In the genomic region with DNA sequence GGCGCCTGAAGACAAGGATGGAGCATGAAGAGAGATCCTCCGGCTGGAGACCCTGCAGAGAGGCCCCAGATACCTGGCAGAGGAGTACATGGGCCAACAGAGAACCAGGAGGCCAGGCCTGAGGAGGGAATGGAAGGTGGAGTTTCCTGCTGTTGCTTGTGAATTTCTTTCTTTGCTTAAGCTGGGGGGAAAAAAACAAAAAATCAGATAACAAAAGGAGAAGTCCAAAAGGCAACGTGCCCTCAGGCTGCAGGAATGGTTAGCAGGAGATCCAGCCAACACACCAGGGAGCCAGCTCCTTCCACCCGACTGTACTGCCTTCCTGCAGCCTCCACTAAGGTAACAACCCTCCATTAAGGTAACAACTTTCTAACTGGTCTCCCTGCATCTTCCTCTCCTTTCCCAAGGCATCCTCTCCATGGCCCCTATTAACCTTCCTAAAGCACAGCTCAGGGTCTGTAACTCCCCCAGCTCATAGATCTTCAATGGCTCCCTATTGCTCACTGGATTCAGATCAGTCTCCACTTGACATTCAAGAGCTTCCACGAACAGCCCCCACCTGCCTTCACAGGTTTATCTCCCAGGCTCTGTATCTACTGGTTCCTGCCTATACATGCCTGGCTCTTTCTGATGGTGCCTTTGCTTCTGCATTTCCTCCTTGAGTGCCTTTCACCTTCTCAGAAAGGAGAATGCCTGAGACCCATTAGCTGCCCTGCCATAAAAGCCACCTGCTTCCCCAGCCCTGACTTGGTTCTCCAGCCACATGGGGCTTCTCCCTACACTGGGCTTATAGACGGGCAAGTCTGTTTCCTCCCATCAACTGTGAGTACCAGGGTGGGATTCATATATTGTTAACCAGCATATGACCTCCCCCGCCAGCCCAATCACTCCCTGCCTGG, we compare ENCODE assay signal across 15 cellular contexts. TPM values are rescaled to one million over a fixed set of nuclear protein-coding genes. Genes with fewer than 3 reads are reported as not detected.
DNase-seq lines count a peak whose midpoint lies in the region; ATAC-seq and TF ChIP-seq lines count a peak whose summit lies in the region.
"Had no signal": no experiment of that assay in that cellular context is flagged by ENCODE, and none has a peak within 500 bp of the region (broad histone marks: within the 10 kb centered on the region; RNA-seq: fewer than 3 reads in every experiment).

No MANE protein-coding gene starts in this region.

- peaks cover 3% of the 10 kb centered on the region for H3K9me3 Mint-ChIP-seq in activated naive CD8-positive, alpha-beta T cell treated with anti-CD3 and anti-CD28 coated beads, Interleukin-2, amount 10 ng/mL, durations not matched to agents 7 days and 5 days
- peaks cover 1% of the 10 kb centered on the region for H3K9me3 Mint-ChIP-seq in activated naive CD8-positive, alpha-beta T cell treated with anti-CD3 and anti-CD28 coated beads for 36 hours
- no peaks in the 10 kb centered on the region for H3K9me3 Mint-ChIP-seq in endothelial cell (ENCODE audit: unreplicated experiment)

- no peaks in the 10 kb centered on the region for H3K27me3 ChIP-seq in NT2/D1 (ENCODE audit: insufficient read depth, insufficient read length)

- no peak for TF ChIP-seq CTCF in endothelial cell (IDR thresholded peaks at IDR 0.05; ENCODE audit: unreplicated experiment)

- DNase-seq in activated naive CD8-positive, alpha-beta T cell treated with anti-CD3 and anti-CD28 coated beads, Interleukin-2, amount 10 ng/mL, durations not matched to agents 7 days and 5 days: no peak
- DNase-seq in activated naive CD8-positive, alpha-beta T cell treated with anti-CD3 and anti-CD28 coated beads for 36 hours: no peak
- DNase-seq in NT2/D1 (ENCODE audit: low read depth, low spot score): no peak
- DNase-seq in endothelial cell (ENCODE audit: low spot score): no peak
- DNase-seq in activated effector memory CD4-positive, alpha-beta T cell treated with Interleukin-2 at 50 U/mL for 16 hours: no peak
- DNase-seq in DMS53 treated with DMSO at 0.1 percent for 48 hours (lab: John Stamatoyannopoulos, UW; ENCODE audit: unreplicated experiment): no peak
- DNase-seq: activated CD8-positive, alpha-beta T cell treated with anti-CD3 and anti-CD28 coated beads for 36 hours; EL; left cardiac atrium; NCI-H1694; stimulated activated CD4-positive, alpha-beta T cell treated with anti-CD3 and anti-CD28 coated beads, Interleukin-15, amount 100 ng/mL, for 24 hours had no signal

- peak overlapping the region; percentile 50 for H3K4me3 Mint-ChIP-seq in activated naive CD8-positive, alpha-beta T cell treated with anti-CD3 and anti-CD28 coated beads, Interleukin-2, amount 10 ng/mL, durations not matched to agents 7 days and 5 days
- H3K4me3 Mint-ChIP-seq in activated naive CD8-positive, alpha-beta T cell treated with anti-CD3 and anti-CD28 coated beads for 36 hours: no peak overlapping the region
- peak overlapping the region; percentile 40 for H3K4me3 Mint-ChIP-seq in endothelial cell (ENCODE audit: unreplicated experiment)

- no peaks in the 10 kb centered on the region for H3K36me3 Mint-ChIP-seq in activated naive CD8-positive, alpha-beta T cell treated with anti-CD3 and anti-CD28 coated beads, Interleukin-2, amount 10 ng/mL, durations not matched to agents 7 days and 5 days
- H3K36me3 Mint-ChIP-seq in activated naive CD8-positive, alpha-beta T cell treated with anti-CD3 and anti-CD28 coated beads for 36 hours: no peaks in the 10 kb centered on the region
- H3K36me3 Mint-ChIP-seq in endothelial cell (ENCODE audit: low read depth, unreplicated experiment): peaks cover 3% of the 10 kb centered on the region

- no peaks in the 10 kb centered on the region for H3K9me3 ChIP-seq in NT2/D1 (ENCODE audit: insufficient read depth, low read length)

- ATAC-seq in activated naive CD8-positive, alpha-beta T cell treated with anti-CD3 and anti-CD28 coated beads, Interleukin-2, amount 10 ng/mL, durations not matched to agents 7 days and 5 days (ENCODE audit: low read depth): no peak
- no peak for ATAC-seq in HG03432 (IDR thresholded peaks at IDR 0.05; ENCODE audit: unreplicated experiment)
- ATAC-seq in GM18519 (IDR thresholded peaks at IDR 0.05; ENCODE audit: low FRiP score, unreplicated experiment): no peak
- ATAC-seq: activated CD8-positive, alpha-beta T cell treated with anti-CD3 and anti-CD28 coated beads for 36 hours; activated naive CD4-positive, alpha-beta T cell treated with anti-CD3 and anti-CD28 coated beads, Interleukin-2, amount 50 U/mL, for 72 hours had no signal

- H3K27me3 Mint-ChIP-seq in activated naive CD8-positive, alpha-beta T cell treated with anti-CD3 and anti-CD28 coated beads, Interleukin-2, amount 10 ng/mL, durations not matched to agents 7 days and 5 days: peaks cover 38% of the 10 kb centered on the region
- H3K27me3 Mint-ChIP-seq in activated naive CD8-positive, alpha-beta T cell treated with anti-CD3 and anti-CD28 coated beads for 36 hours: peaks cover 39% of the 10 kb centered on the region
- H3K27me3 Mint-ChIP-seq in endothelial cell (ENCODE audit: unreplicated experiment): peaks cover 8% of the 10 kb centered on the region

- H3K27ac Mint-ChIP-seq in activated naive CD8-positive, alpha-beta T cell treated with anti-CD3 and anti-CD28 coated beads, Interleukin-2, amount 10 ng/mL, durations not matched to agents 7 days and 5 days: no peak overlapping the region
- no peak overlapping the region for H3K27ac Mint-ChIP-seq in activated naive CD8-positive, alpha-beta T cell treated with anti-CD3 and anti-CD28 coated beads for 36 hours
- H3K27ac Mint-ChIP-seq in endothelial cell (ENCODE audit: unreplicated experiment): no peak overlapping the region
- H3K27ac Mint-ChIP-seq: activated CD8-positive, alpha-beta T cell treated with anti-CD3 and anti-CD28 coated beads for 36 hours; activated naive CD4-positive, alpha-beta T cell treated with anti-CD3 and anti-CD28 coated beads, Interleukin-2, amount 50 U/mL, for 72 hours had no signal

- no peak overlapping the region for H3K9ac ChIP-seq in NT2/D1 (ENCODE audit: insufficient read length, low read depth)

- H3K4me3 ChIP-seq in NT2/D1 (ENCODE audit: insufficient read length, low read depth): peak overlapping the region; percentile 4

- peaks cover 22% of the 10 kb centered on the region for H3K4me1 ChIP-seq in NT2/D1 (ENCODE audit: insufficient read depth, insufficient read length)

- H3K36me3 ChIP-seq in NT2/D1 (ENCODE audit: insufficient read depth, insufficient read length, low read length): no peaks in the 10 kb centered on the region

- POLR2A ChIA-PET in activated naive CD8-positive, alpha-beta T cell treated with anti-CD3 and anti-CD28 coated beads, Interleukin-2, amount 10 ng/mL, durations not matched to agents 7 days and 5 days (lab: Charles Lee): interaction anchor here (0.5 to 3.2 kb wide), 6 partner anchors 8 to 415 kb away, joined by 3 to 26 read pairs (median 6); a partner anchor contains a TSS

- peaks cover 33% of the 10 kb centered on the region for H3K4me1 Mint-ChIP-seq in activated naive CD8-positive, alpha-beta T cell treated with anti-CD3 and anti-CD28 coated beads, Interleukin-2, amount 10 ng/mL, durations not matched to agents 7 days and 5 days
- H3K4me1 Mint-ChIP-seq in activated naive CD8-positive, alpha-beta T cell treated with anti-CD3 and anti-CD28 coated beads for 36 hours: peaks cover 9% of the 10 kb centered on the region
- peaks cover 16% of the 10 kb centered on the region for H3K4me1 Mint-ChIP-seq in endothelial cell (ENCODE audit: unreplicated experiment)

RNA-seq across cellular contexts. Expression of a gene that starts 0.7 kb away (rescaled TPM):
- total RNA-seq in activated naive CD8-positive, alpha-beta T cell treated with anti-CD3 and anti-CD28 coated beads, Interleukin-2, amount 10 ng/mL, durations not matched to agents 7 days and 5 days: under 1 TPM in 1 of 2 experiments, not detected in 1; 0.11 TPM
- not detected for total RNA-seq in activated naive CD8-positive, alpha-beta T cell treated with anti-CD3 and anti-CD28 coated beads for 36 hours
- total RNA-seq in endothelial cell (ENCODE audit: unreplicated experiment): not detected
- total RNA-seq: activated CD8-positive, alpha-beta T cell treated with anti-CD3 and anti-CD28 coated beads for 36 hours; dermis microvascular lymphatic vessel endothelial cell; left cardiac atrium had no signal

RNA-seq across cellular contexts. Expression of a gene that starts 15.2 kb away (rescaled TPM):
- 10 to 100 TPM in 1 of 2 experiments, 1 to 10 TPM in 1; 9.6 to 17.9 TPM for total RNA-seq in activated naive CD8-positive, alpha-beta T cell treated with anti-CD3 and anti-CD28 coated beads, Interleukin-2, amount 10 ng/mL, durations not matched to agents 7 days and 5 days
- 1 to 10 TPM in 1 of 2 experiments, under 1 TPM in 1; 0.54 to 1.1 TPM for total RNA-seq in activated naive CD8-positive, alpha-beta T cell treated with anti-CD3 and anti-CD28 coated beads for 36 hours
- 3.7 TPM for total RNA-seq in endothelial cell (ENCODE audit: unreplicated experiment)
- total RNA-seq: dermis microvascular lymphatic vessel endothelial cell had no signal

RNA-seq across cellular contexts. Expression of a gene that starts 30.8 kb away (rescaled TPM):
- 10 to 100 TPM; 25.9 to 27.2 TPM for total RNA-seq in activated naive CD8-positive, alpha-beta T cell treated with anti-CD3 and anti-CD28 coated beads, Interleukin-2, amount 10 ng/mL, durations not matched to agents 7 days and 5 days
- total RNA-seq in activated naive CD8-positive, alpha-beta T cell treated with anti-CD3 and anti-CD28 coated beads for 36 hours: 10 to 100 TPM; 12.7 to 14.4 TPM
- total RNA-seq in endothelial cell (ENCODE audit: unreplicated experiment): 10.2 TPM

RNA-seq across cellular contexts. Expression of a gene that starts 33.4 kb away (rescaled TPM):
- 1,000 to 10,000 TPM; 2,120 to 2,134 TPM for total RNA-seq in activated naive CD8-positive, alpha-beta T cell treated with anti-CD3 and anti-CD28 coated beads, Interleukin-2, amount 10 ng/mL, durations not matched to agents 7 days and 5 days
- total RNA-seq in activated naive CD8-positive, alpha-beta T cell treated with anti-CD3 and anti-CD28 coated beads for 36 hours: 1,000 to 10,000 TPM; 3,075 to 3,102 TPM
- 1,851 TPM for total RNA-seq in endothelial cell (ENCODE audit: unreplicated experiment)

RNA-seq across cellular contexts. Expression of a gene that starts 59.1 kb away (rescaled TPM):
- total RNA-seq in activated naive CD8-positive, alpha-beta T cell treated with anti-CD3 and anti-CD28 coated beads, Interleukin-2, amount 10 ng/mL, durations not matched to agents 7 days and 5 days: not detected
- total RNA-seq in activated naive CD8-positive, alpha-beta T cell treated with anti-CD3 and anti-CD28 coated beads for 36 hours: under 1 TPM; 0.14 to 0.20 TPM
- total RNA-seq in endothelial cell (ENCODE audit: unreplicated experiment): not detected
- total RNA-seq: activated naive CD4-positive, alpha-beta T cell treated with anti-CD3 and anti-CD28 coated beads, Interleukin-2, amount 50 U/mL, for 72 hours; dermis microvascular lymphatic vessel endothelial cell had no signal
